Comparison of ENCODE assay signal across 8 cellular contexts in genomic region chr3:4302747-4303146, GRCh38. TPM values are rescaled to one million over a fixed set of nuclear protein-coding genes. Genes with fewer than 3 reads are reported as not detected.
DNase-seq lines count a peak whose midpoint lies in the region; ATAC-seq, FAIRE-seq and TF ChIP-seq lines count a peak whose summit lies in the region.

No MANE protein-coding gene starts in this region.

- H3K27me3 Mint-ChIP-seq in stimulated activated naive CD8-positive, alpha-beta T cell treated with anti-CD3 and anti-CD28 coated beads, Interleukin-15, Interleukin-2, amounts not matched to agents 100 ng/mL and 50 ng/mL, for 24 hours = no peaks in the 10 kb centered on the region
- H3K27me3 Mint-ChIP-seq in memory B cell = no peaks in the 10 kb centered on the region

- no peaks in the 10 kb centered on the region for H3K27me3 ChIP-seq in K562 (ENCODE audit: control insufficient read depth in 2 of 2, insufficient read depth in 2 of 2, low read length in 2 of 2)
- H3K27me3 ChIP-seq in vagina = no peaks in the 10 kb centered on the region

- no peak for DNase-seq in stimulated activated naive CD8-positive, alpha-beta T cell treated with anti-CD3 and anti-CD28 coated beads, Interleukin-15, Interleukin-2, amounts not matched to agents 100 U/mL and 50 U/mL, for 24 hours
- DNase-seq in K562 (ENCODE audit: extremely low read depth in 1 of 4, low spot score in 3 of 4) = peak in 1 of 4 experiments; percentile 18
- no peak for DNase-seq in memory B cell (ENCODE audit: low spot score in 2 of 2)
- DNase-seq in vagina (ENCODE audit: extremely low spot score in 2 of 2) = no peak
- no peak for DNase-seq in NCI-H2107 (lab: John Stamatoyannopoulos, UW)
- no peak for DNase-seq in NCI-H446 (lab: John Stamatoyannopoulos, UW)

- H3K4me1 Mint-ChIP-seq in stimulated activated naive CD8-positive, alpha-beta T cell treated with anti-CD3 and anti-CD28 coated beads, Interleukin-15, Interleukin-2, amounts not matched to agents 100 ng/mL and 50 ng/mL, for 24 hours (ENCODE audit: low read depth) = peaks cover 27% of the 10 kb centered on the region
- H3K4me1 Mint-ChIP-seq in memory B cell = peaks cover 3% of the 10 kb centered on the region

- in situ Hi-C loops in K562 (cut with MboI) = no loop called here

- H3K27ac Mint-ChIP-seq in stimulated activated naive CD8-positive, alpha-beta T cell treated with anti-CD3 and anti-CD28 coated beads, Interleukin-15, Interleukin-2, amounts not matched to agents 100 ng/mL and 50 ng/mL, for 24 hours = peak overlapping the region; percentile 97
- H3K27ac Mint-ChIP-seq in memory B cell = peak overlapping the region; percentile 90

- H3K9me3 ChIP-seq in K562 (replicated peaks; ENCODE audit: control insufficient read depth, insufficient read depth, low read depth, low read length) (no peaks in the 10 kb centered on the region), vagina (no peaks in the 10 kb centered on the region)

- H3K4me1 ChIP-seq in K562 (replicated peaks in 1 of 2; ENCODE audit: control insufficient read depth in 2 of 2, insufficient read depth in 2 of 2, low read length in 2 of 2) (peaks cover 13 to 17% of the 10 kb centered on the region in 2 experiments), vagina (peaks cover 41% of the 10 kb centered on the region)

- no peak for FAIRE-seq in K562 (lab: Jason Lieb, UNC)

- peaks cover 28% of the 10 kb centered on the region for H3K36me3 Mint-ChIP-seq in stimulated activated naive CD8-positive, alpha-beta T cell treated with anti-CD3 and anti-CD28 coated beads, Interleukin-15, Interleukin-2, amounts not matched to agents 100 ng/mL and 50 ng/mL, for 24 hours (ENCODE audit: low read depth)
- H3K36me3 Mint-ChIP-seq in memory B cell = no peaks in the 10 kb centered on the region

- TF ChIP-seq RAD21 in K562 (CRISPR knock-in tag; conservative IDR thresholded peaks at IDR 0.05 in 1 of 2, IDR thresholded peaks at IDR 0.05 in 1 of 2) = no peak

- peak overlapping the region; percentile 94 for H3K27ac ChIP-seq in K562 (ENCODE audit: extremely low read depth, low read depth, low read length)
- peak overlapping the region; percentile 97 for H3K27ac ChIP-seq in vagina

- peaks cover 18% of the 10 kb centered on the region for H3K79me2 ChIP-seq in K562 (ENCODE audit: control insufficient read depth, insufficient read depth, low read length)

- H3K4me2 ChIP-seq in K562 (ENCODE audit: insufficient read depth, low read length) = peak overlapping the region; percentile 97

- H3K4me3 Mint-ChIP-seq in stimulated activated naive CD8-positive, alpha-beta T cell treated with anti-CD3 and anti-CD28 coated beads, Interleukin-15, Interleukin-2, amounts not matched to agents 100 ng/mL and 50 ng/mL, for 24 hours = peak overlapping the region; percentile 93
- H3K4me3 Mint-ChIP-seq in memory B cell = peak overlapping the region; percentile 99

- no peak for TF ChIP-seq CTCF in K562 (IDR thresholded peaks at IDR 0.05 in 2 of 3, conservative IDR thresholded peaks at IDR 0.05 in 1 of 3; ENCODE audit: insufficient read depth in 2 of 3, low read depth in 1 of 3, low read length in 3 of 3)
- no peak for TF ChIP-seq CTCF in vagina (IDR thresholded peaks at IDR 0.05)

- peak overlapping the region; percentile 96 to 98; a peak in 3 of 4 replicates for H3K9ac ChIP-seq in K562 (ENCODE audit: insufficient read depth in 1 of 2, low read depth in 2 of 2, low read length in 2 of 2)

- TSS peak; percentile 51 for BruUV-seq in K562 (replicated peaks; lab: Mats Ljungman, UMichigan)

- CTCF ChIA-PET in K562 (lab: Yijun Ruan, JAX; ENCODE audit: low intra/inter-chr PET ratio) = interaction anchor here (0.7 kb wide), 1 partner anchor 1173 kb away, joined by 4 read pairs; no protein-coding TSS in a partner anchor

- H3K36me3 ChIP-seq in K562 (ENCODE audit: control insufficient read depth, insufficient read depth, low read length) (peaks cover 12% of the 10 kb centered on the region; the same call in 1 of the 3 replicates), vagina (no peaks in the 10 kb centered on the region)

- H3K9me1 ChIP-seq in K562 (ENCODE audit: control insufficient read depth, insufficient read depth, low read length) = no peaks in the 10 kb centered on the region

- peak overlapping the region; percentile 95 for H2AFZ ChIP-seq in K562 (ENCODE audit: low read depth, low read length)

- no peak for TF ChIP-seq EP300 in K562 (IDR thresholded peaks at IDR 0.05; ENCODE audit: low read length)

- TF ChIP-seq POLR2A in K562 (conservative IDR thresholded peaks at IDR 0.05) (no peak), vagina (IDR thresholded peaks at IDR 0.05) (no peak)

- POLR2A ChIA-PET in K562 (lab: Yijun Ruan, JAX) = no interaction called here

- no peak for ATAC-seq in stimulated activated naive CD8-positive, alpha-beta T cell treated with anti-CD3 and anti-CD28 coated beads, Interleukin-15, Interleukin-2, amounts not matched to agents 100 U/mL and 50 U/mL, for 24 hours
- ATAC-seq in K562 = peak; percentile 8
- no peak for ATAC-seq in memory B cell (ENCODE audit: low read depth)
- no peak for ATAC-seq in GM19463 (IDR thresholded peaks at IDR 0.05; ENCODE audit: unreplicated experiment)

- intact Hi-C loops in K562 (cut with micrococcal nuclease) = no loop called here
- intact Hi-C loops in vagina (cut with DNase I) = no loop called here

- H3K9me3 Mint-ChIP-seq in stimulated activated naive CD8-positive, alpha-beta T cell treated with anti-CD3 and anti-CD28 coated beads, Interleukin-15, Interleukin-2, amounts not matched to agents 100 ng/mL and 50 ng/mL, for 24 hours = no peaks in the 10 kb centered on the region
- no peaks in the 10 kb centered on the region for H3K9me3 Mint-ChIP-seq in memory B cell

- H3K4me3 ChIP-seq in K562 (peak overlapping the region; percentile 70), vagina (peak overlapping the region; percentile 52 to 78)

- no peaks in the 10 kb centered on the region for H4K20me1 ChIP-seq in K562 (replicated peaks; ENCODE audit: control insufficient read depth, insufficient read depth, low read length)

- WGBS in K562 (ENCODE audit: insufficient coverage, low coverage, missing lambda C conversion rate) = 44% methylated on average over 11 of the region's 11 CpGs

TF ChIP-seq in K562, 482 proteins besides CTCF, POLR2A, EP300 and RAD21 (continues in another document):
- TF ChIP-seq SRSF9 (IDR thresholded peaks at IDR 0.05; ENCODE audit: borderline replicate concordance, low read depth, low read length) (no peak), ZFP36 (IDR thresholded peaks at IDR 0.05; ENCODE audit: low read depth, low read length, partially characterized antibody) (peak; percentile 7), CREM (IDR thresholded peaks at IDR 0.05; ENCODE audit: low read depth) (no peak), THAP12 (CRISPR knock-in tag; IDR thresholded peaks at IDR 0.05) (0 out of 2 replicates have a peak, but pooled peaks have one; percentile 15), BRCA1 (IDR thresholded peaks at IDR 0.05) (no peak), BRCA1 (CRISPR knock-in tag; IDR thresholded peaks at IDR 0.05) (no peak), TAF9B (IDR thresholded peaks at IDR 0.05; ENCODE audit: partially characterized antibody) (no peak), DPF2 (IDR thresholded peaks at IDR 0.05) (no peak; the same call in 1 of the 2 replicates), MTA2 (IDR thresholded peaks at IDR 0.05; ENCODE audit: low read depth) (no peak), SRSF3 (IDR thresholded peaks at IDR 0.05; ENCODE audit: insufficient read depth, low read length) (no peak), CBX3 (IDR thresholded peaks at IDR 0.05; ENCODE audit: borderline replicate concordance in 1 of 2, low read length in 2 of 2) (0 out of 3 replicates have a peak, but pooled peaks of 1 of the 2 experiments have one; percentile 19), SAP30 (IDR thresholded peaks at IDR 0.05; ENCODE audit: borderline replicate concordance, insufficient read depth, low read depth, low read length, poor library complexity, severe bottlenecking) (no peak)

RNA-seq across cellular contexts. Expression of gene SETMAR, which starts 0.4 kb away (rescaled TPM):
- total RNA-seq in K562 (2011; cell fraction: chromatin; rRNA removed; ENCODE audit: low replicate concordance) = 23.2 and 32.3 TPM in 2 replicates
- 22.8 and 27.4 TPM in 2 replicates for total RNA-seq in K562 (2011; cell fraction: nucleolus; rRNA removed)
- total RNA-seq in K562 (2011; cell fraction: nucleoplasm; rRNA removed) = 35.6 and 42.7 TPM in 2 replicates
- total RNA-seq in K562 (2014; rRNA removed) (12.4 and 21.7 TPM in 2 replicates), K562 (2014; rRNA removed; fragmentation: Illumina TruSeq; extraction: Trizol) (22.6 and 22.9 TPM in 2 replicates), K562 (2015; rRNA removed; fragmentation: Illumina TruSeq; extraction: Trizol) (22.5 and 24.7 TPM in 2 replicates), K562 (2021) (17.4 and 18.0 TPM in 2 replicates), vagina (40.0 TPM)
- polyA plus RNA-seq in K562 (2011; rRNA removed) (16.7 and 22.9 TPM in 2 replicates), K562 (2014; fragmentation: Illumina TruSeq; extraction: Trizol) (21.5 and 25.1 TPM in 2 replicates), K562 (2014; fragmentation: Nextera tagmentation; extraction: Ambion mirVana) (10 to 100 TPM in 1 of 2 experiments, 1 to 10 TPM in 1; 5.5 to 10.2 TPM), K562 (2014; rRNA removed) (17.6 and 18.2 TPM in 2 replicates)
- 10.5 and 12.2 TPM in 2 replicates for polyA plus RNA-seq in K562 (2011; cell fraction: cytosol; rRNA removed)
- 17.9 and 25.1 TPM in 2 replicates for polyA plus RNA-seq in K562 (2011; cell fraction: nucleus; rRNA removed)
- polyA plus RNA-seq in K562 (2012) = 14.3 and 17.4 TPM in 2 replicates
- 33.2 and 34.4 TPM in 2 replicates for polyA minus RNA-seq in K562 (2011; rRNA and poly(A)+ RNA removed)
- 5.0 and 9.4 TPM in 2 replicates for polyA minus RNA-seq in K562 (2011; cell fraction: cytosol; rRNA and poly(A)+ RNA removed)
- polyA minus RNA-seq in K562 (2011; cell fraction: nucleus; rRNA and poly(A)+ RNA removed) = 28.7 and 31.2 TPM in 2 replicates
